In the genomic region with DNA sequence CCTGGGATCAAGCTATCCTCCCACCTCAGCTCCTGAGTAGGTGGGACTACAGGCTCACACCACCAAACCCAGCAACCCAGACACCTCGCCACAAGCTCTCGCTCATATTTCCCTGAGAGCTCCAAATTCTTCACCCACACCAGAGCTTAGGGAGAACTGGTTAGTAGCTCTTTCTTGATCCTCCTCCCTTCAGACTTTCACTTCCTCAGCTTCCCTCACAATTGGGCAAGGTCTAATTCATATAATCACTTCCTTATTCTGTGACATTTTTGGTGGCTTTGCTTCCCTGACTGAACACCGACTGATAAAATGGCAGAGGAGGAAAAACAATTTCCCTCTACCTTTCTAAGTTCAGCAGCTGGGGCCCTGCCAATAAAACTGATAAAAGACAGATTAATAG, we compare ENCODE assay signal across 15 cellular contexts.
DNase-seq lines count a peak whose midpoint lies in the region; ATAC-seq lines count a peak whose summit lies in the region.
"Had no signal": no experiment of that assay in that cellular context is flagged by ENCODE, and none has a peak within 500 bp of the region (broad histone marks: within the 10 kb centered on the region; RNA-seq: fewer than 3 reads in every experiment).

No MANE protein-coding gene starts in this region.

- intact Hi-C loops in activated CD4-positive, alpha-beta T cell treated with anti-CD3 and anti-CD28 coated beads for 36 hours (cut with DNase I, micrococcal nuclease), result no loop called here

- CTCF ChIA-PET in activated CD4-positive, alpha-beta T cell treated with anti-CD3 and anti-CD28 coated beads for 36 hours (lab: Charles Lee), result no interaction called here

- no peaks in the 10 kb centered on the region for H3K9me3 Mint-ChIP-seq in activated CD4-positive, alpha-beta T cell treated with anti-CD3 and anti-CD28 coated beads for 36 hours (ENCODE audit: low read depth)
- H3K9me3 Mint-ChIP-seq in activated T-cell treated with anti-CD3 and anti-CD28 coated beads, Interleukin-2, amount 50 U/mL, for 4 hours, result no peaks in the 10 kb centered on the region
- H3K9me3 Mint-ChIP-seq: activated CD4-positive, alpha-beta memory T cell treated with anti-CD3 and anti-CD28 coated beads for 36 hours had no signal

- peak; percentile 87 for DNase-seq in CD1c-positive myeloid dendritic cell (ENCODE audit: extremely low spot score)
- peak; percentile 62 for DNase-seq in RPMI8226
- DNase-seq in islet precursor cell, result no peak
- DNase-seq in activated CD8-positive, alpha-beta memory T cell treated with anti-CD3 and anti-CD28 coated beads, Interleukin-2, amount 50 U/mL, for 48 hours, result no peak
- DNase-seq in activated CD4-positive, alpha-beta T cell treated with anti-CD3 and anti-CD28 coated beads for 36 hours, result no peak
- no peak for DNase-seq in activated T-cell treated with anti-CD3 and anti-CD28 coated beads, Interleukin-2, amount 50 U/mL, for 4 hours
- DNase-seq: activated CD4-positive, alpha-beta memory T cell treated with anti-CD3 and anti-CD28 coated beads for 36 hours; body of pancreas; foreskin fibroblast; stimulated activated CD4-positive, alpha-beta T cell treated with anti-CD3 and anti-CD28 coated beads, Interleukin-4, amount 100 ng/mL, for 1 hour; transverse colon had no signal

- ATAC-seq in GM19452 (IDR thresholded peaks at IDR 0.05; ENCODE audit: unreplicated experiment) (peak; percentile 84), HG03045 (IDR thresholded peaks at IDR 0.05; ENCODE audit: unreplicated experiment) (peak; percentile 70)
- ATAC-seq in activated CD4-positive, alpha-beta T cell treated with anti-CD3 and anti-CD28 coated beads for 36 hours, result no peak
- no peak for ATAC-seq in activated T-cell treated with anti-CD3 and anti-CD28 coated beads, Interleukin-2, amount 50 U/mL, for 4 hours
- ATAC-seq: body of pancreas, Panc1 had no signal

- H3K4me3 Mint-ChIP-seq in activated CD4-positive, alpha-beta T cell treated with anti-CD3 and anti-CD28 coated beads for 36 hours, result no peak overlapping the region
- no peak overlapping the region for H3K4me3 Mint-ChIP-seq in activated T-cell treated with anti-CD3 and anti-CD28 coated beads, Interleukin-2, amount 50 U/mL, for 4 hours
- H3K4me3 Mint-ChIP-seq: activated CD4-positive, alpha-beta memory T cell treated with anti-CD3 and anti-CD28 coated beads for 36 hours had no signal

- POLR2A ChIA-PET in activated CD4-positive, alpha-beta T cell treated with anti-CD3 and anti-CD28 coated beads for 36 hours (lab: Charles Lee), result no interaction called here

- H3K27ac Mint-ChIP-seq in activated CD4-positive, alpha-beta T cell treated with anti-CD3 and anti-CD28 coated beads for 36 hours, result no peak overlapping the region
- H3K27ac Mint-ChIP-seq: activated CD4-positive, alpha-beta memory T cell treated with anti-CD3 and anti-CD28 coated beads for 36 hours; IgD-negative memory B cell had no signal

- no peaks in the 10 kb centered on the region for H3K36me3 Mint-ChIP-seq in activated CD4-positive, alpha-beta T cell treated with anti-CD3 and anti-CD28 coated beads for 36 hours (ENCODE audit: low read depth)
- no peaks in the 10 kb centered on the region for H3K36me3 Mint-ChIP-seq in activated T-cell treated with anti-CD3 and anti-CD28 coated beads, Interleukin-2, amount 50 U/mL, for 4 hours (ENCODE audit: insufficient read depth)
- H3K36me3 Mint-ChIP-seq: activated CD4-positive, alpha-beta memory T cell treated with anti-CD3 and anti-CD28 coated beads for 36 hours; IgD-negative memory B cell had no signal

- no peaks in the 10 kb centered on the region for H3K4me1 Mint-ChIP-seq in activated CD4-positive, alpha-beta T cell treated with anti-CD3 and anti-CD28 coated beads for 36 hours
- no peaks in the 10 kb centered on the region for H3K4me1 Mint-ChIP-seq in activated T-cell treated with anti-CD3 and anti-CD28 coated beads, Interleukin-2, amount 50 U/mL, for 4 hours (ENCODE audit: low read depth)

- H3K27me3 Mint-ChIP-seq in activated CD4-positive, alpha-beta T cell treated with anti-CD3 and anti-CD28 coated beads for 36 hours, result peaks cover 16% of the 10 kb centered on the region
- H3K27me3 Mint-ChIP-seq in activated T-cell treated with anti-CD3 and anti-CD28 coated beads, Interleukin-2, amount 50 U/mL, for 4 hours (ENCODE audit: low read depth), result peaks cover 17% of the 10 kb centered on the region

Comparison
In these comparisons a context has a peak if more than half of its experiments do, and no peak if none do; other contexts are left out.
1. DNase-seq: peak in CD1c-positive myeloid dendritic cell (single experiment) and RPMI8226 (single experiment); none in islet precursor cell (single experiment), activated CD8-positive, alpha-beta memory T cell treated with anti-CD3 and anti-CD28 coated beads, Interleukin-2, amount 50 U/mL, for 48 hours (single experiment), activated CD4-positive, alpha-beta T cell treated with anti-CD3 and anti-CD28 coated beads for 36 hours (single experiment) and activated T-cell treated with anti-CD3 and anti-CD28 coated beads, Interleukin-2, amount 50 U/mL, for 4 hours (single experiment).
2. ATAC-seq: peak in GM19452 (single experiment) and HG03045 (single experiment); none in activated CD4-positive, alpha-beta T cell treated with anti-CD3 and anti-CD28 coated beads for 36 hours (single experiment) and activated T-cell treated with anti-CD3 and anti-CD28 coated beads, Interleukin-2, amount 50 U/mL, for 4 hours (0 of 2).